Comparison of ENCODE assay signal across 17 cellular contexts in genomic region chr3:64571982-64572381, GRCh38.
DNase-seq lines count a peak whose midpoint lies in the region; ATAC-seq and TF ChIP-seq lines count a peak whose summit lies in the region.
"Had no signal": no experiment of that assay in that cellular context is flagged by ENCODE, and none has a peak within 500 bp of the region (broad histone marks: within the 10 kb centered on the region; RNA-seq: fewer than 3 reads in every experiment).

No MANE protein-coding gene starts in this region.

- H3K27ac Mint-ChIP-seq in GM23338 (no peak overlapping the region), WTC11 (no peak overlapping the region)
- H3K27ac Mint-ChIP-seq: B cell, CD14-positive monocyte had no signal

- CTCF ChIA-PET in WTC11 (lab: Charles Lee): no interaction called here

- H3F3A ChIP-seq in GM23338 (replicated peaks; ENCODE audit: low read depth): no peaks in the 10 kb centered on the region

- H3K36me3 ChIP-seq in GM23338 (ENCODE audit: insufficient read depth): no peaks in the 10 kb centered on the region
- H3K36me3 ChIP-seq in subcutaneous abdominal adipose tissue (ENCODE audit: control insufficient read depth in 5 of 5, insufficient read depth in 5 of 5, low read length in 5 of 5): peaks cover 0 to 12% (median 9%) of the 10 kb centered on the region in 5 donors
- H3K36me3 ChIP-seq: MG63, Peyer's patch, SJCRH30 had no signal

- H3K4me3 ChIP-seq in GM23338 (no peak overlapping the region), subcutaneous abdominal adipose tissue (ENCODE audit: low read depth in 1 of 5, low read length in 5 of 5) (no peak overlapping the region)
- H3K4me3 ChIP-seq: MG63, Peyer's patch, SJCRH30 had no signal

- TF ChIP-seq CTCF in GM23338 (conservative IDR thresholded peaks at IDR 0.05; ENCODE audit: low read depth in 2 of 2): no peak
- TF ChIP-seq CTCF in WTC11 (IDR thresholded peaks at IDR 0.05): no peak

- no peaks in the 10 kb centered on the region for H3K9me2 ChIP-seq in GM23338 (ENCODE audit: insufficient read depth)

- POLR2A ChIA-PET in WTC11 (lab: Charles Lee): no interaction called here

- no peaks in the 10 kb centered on the region for H3K9me3 ChIP-seq in subcutaneous abdominal adipose tissue (ENCODE audit: control insufficient read depth in 5 of 5, low read length in 5 of 5)
- H3K9me3 ChIP-seq: MG63, Peyer's patch, SJCRH30 had no signal

- no peak overlapping the region for H3K4me2 ChIP-seq in GM23338

- no peak overlapping the region for H3K9ac ChIP-seq in subcutaneous abdominal adipose tissue (ENCODE audit: low read length in 5 of 5)

- H3K9me3 Mint-ChIP-seq in GM23338 (no peaks in the 10 kb centered on the region; the same call in 2 of the 3 replicates), WTC11 (no peaks in the 10 kb centered on the region)

- H3K27ac ChIP-seq in GM23338 (ENCODE audit: low read depth): no peak overlapping the region
- H3K27ac ChIP-seq in subcutaneous abdominal adipose tissue (ENCODE audit: low read depth, low read length): peak overlapping the region; percentile 33
- H3K27ac ChIP-seq: Peyer's patch, SJCRH30 had no signal

- peaks cover 17% of the 10 kb centered on the region for H3K4me1 ChIP-seq in GM23338 (ENCODE audit: insufficient read depth)
- peaks cover 0 to 11% (median 3%) of the 10 kb centered on the region in 5 donors for H3K4me1 ChIP-seq in subcutaneous abdominal adipose tissue (ENCODE audit: control insufficient read depth in 5 of 5, insufficient read depth in 5 of 5, low read length in 5 of 5)
- H3K4me1 ChIP-seq: Peyer's patch, SJCRH30 had no signal

- peaks cover 16% of the 10 kb centered on the region; the same call in 2 of the 3 replicates for H3K4me1 Mint-ChIP-seq in GM23338
- H3K4me1 Mint-ChIP-seq in WTC11: peaks cover 21% of the 10 kb centered on the region
- H3K4me1 Mint-ChIP-seq: B cell, CD14-positive monocyte had no signal

- H3K79me2 ChIP-seq in GM23338 (replicated peaks; ENCODE audit: insufficient read depth): no peaks in the 10 kb centered on the region

- ATAC-seq in GM23338 (no peak), WTC11 (peak; percentile 26; the same call in 1 of the 2 replicates), GM21723 (IDR thresholded peaks at IDR 0.05; ENCODE audit: unreplicated experiment) (no peak)

- no peaks in the 10 kb centered on the region for H4K20me1 ChIP-seq in GM23338 (replicated peaks; ENCODE audit: insufficient read depth)

- H3K36me3 Mint-ChIP-seq in GM23338 (ENCODE audit: low read depth) (no peaks in the 10 kb centered on the region), WTC11 (no peaks in the 10 kb centered on the region)
- H3K36me3 Mint-ChIP-seq: CD14-positive monocyte had no signal

- DNase-seq in GM23338 (ENCODE audit: low spot score) (peak; percentile 23), WTC11 (ENCODE audit: low spot score) (no peak), globus pallidus (ENCODE audit: low spot score) (peak; percentile 16), ureter (ENCODE audit: low spot score) (no peak), NCI-H146 (lab: John Stamatoyannopoulos, UW) (no peak)
- DNase-seq: MG63, NCI-H1417, NCI-H187, NCI-H2107, NCI-H510A treated with DMSO at 0.1 percent for 48 hours, NCI-H82, Peyer's patch, SJCRH30 had no signal

- H3K27me3 ChIP-seq in GM23338 (ENCODE audit: insufficient read depth): no peaks in the 10 kb centered on the region
- H3K27me3 ChIP-seq in subcutaneous abdominal adipose tissue (ENCODE audit: control insufficient read depth in 5 of 5, insufficient read depth in 4 of 5, low read length in 5 of 5): no peaks in the 10 kb centered on the region
- H3K27me3 ChIP-seq: MG63, Peyer's patch, SJCRH30 had no signal

- no peak overlapping the region for H2AFZ ChIP-seq in GM23338

- H3K27me3 Mint-ChIP-seq in GM23338 (ENCODE audit: insufficient read depth, low read depth, poor library complexity) (peaks cover 6% of the 10 kb centered on the region), WTC11 (ENCODE audit: low read depth) (no peaks in the 10 kb centered on the region)
- H3K27me3 Mint-ChIP-seq: B cell had no signal

- H3K4me3 Mint-ChIP-seq in GM23338: no peak overlapping the region
- no peak overlapping the region for H3K4me3 Mint-ChIP-seq in WTC11
- H3K4me3 Mint-ChIP-seq: B cell had no signal

TF ChIP-seq in GM23338, 12 proteins besides CTCF, POLR2A, EP300 and RAD21 (continues in another document):
- TF ChIP-seq NANOG (IDR thresholded peaks at IDR 0.05; ENCODE audit: borderline replicate concordance) (no peak), ZNF114 (CRISPR knock-in tag; IDR thresholded peaks at IDR 0.05) (no peak), STAT1 (IDR thresholded peaks at IDR 0.05; ENCODE audit: unreplicated experiment) (no peak), CREB1 (CRISPR knock-in tag; IDR thresholded peaks at IDR 0.05; ENCODE audit: low read depth) (no peak), POLR2AphosphoS5 (IDR thresholded peaks at IDR 0.05; ENCODE audit: low read depth) (no peak), EZH2phosphoT487 (IDR thresholded peaks at IDR 0.05; ENCODE audit: unreplicated experiment) (no peak)

TF ChIP-seq in WTC11, 78 proteins besides CTCF, POLR2A, EP300 and RAD21:
- TF ChIP-seq ATF2 (CRISPR knock-in tag; IDR thresholded peaks at IDR 0.05; ENCODE audit: borderline replicate concordance, low read depth) (no peak), ZNF138 (CRISPR knock-in tag; conservative IDR thresholded peaks at IDR 0.05) (no peak), OVOL2 (CRISPR knock-in tag; IDR thresholded peaks at IDR 0.05; ENCODE audit: borderline replicate concordance) (no peak), RELA (CRISPR knock-in tag; IDR thresholded peaks at IDR 0.05; ENCODE audit: borderline replicate concordance) (no peak)
- TF ChIP-seq, protein P1, sequence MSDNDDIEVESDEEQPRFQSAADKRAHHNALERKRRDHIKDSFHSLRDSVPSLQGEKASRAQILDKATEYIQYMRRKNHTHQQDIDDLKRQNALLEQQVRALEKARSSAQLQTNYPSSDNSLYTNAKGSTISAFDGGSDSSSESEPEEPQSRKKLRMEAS (CRISPR knock-in tag; IDR thresholded peaks at IDR 0.05): no peak

Comparison
In these comparisons a context has a peak if more than half of its experiments do, and no peak if none do; other contexts are left out.
1. DNase-seq: peak in GM23338 (single experiment) and globus pallidus (single experiment); none in WTC11 (single experiment), ureter (single experiment) and NCI-H146 (single experiment).